22 cellular contexts compared by ENCODE assay signal in genomic region chr18:56451188-56451587, GRCh38.
"Had no signal": no experiment of that assay in that cellular context is flagged by ENCODE, and none has a peak within 500 bp of the region (broad histone marks: within the 10 kb centered on the region; RNA-seq: fewer than 3 reads in every experiment).

No MANE protein-coding gene starts in this region.

- H3K36me3 Mint-ChIP-seq: activated naive CD8-positive, alpha-beta T cell; natural killer cell treated with Interleukin-12 subunit alpha and Interleukin-12 subunit beta and Interleukin-15 and Interleukin-18, amount 100 ng/mL, for 72 hours had no signal

- H3K27ac ChIP-seq: body of pancreas, gastroesophageal sphincter, left lung, lower lobe of right lung, suprapubic skin, tibial artery had no signal

- H3K4me1 ChIP-seq: body of pancreas, lower lobe of right lung, tibial artery had no signal

- H3K36me3 ChIP-seq: gastroesophageal sphincter, left lung, lower lobe of right lung, suprapubic skin, tibial artery had no signal

- H3K27me3 ChIP-seq: body of pancreas, gastroesophageal sphincter, left lung, suprapubic skin, tibial artery had no signal

- H3K4me1 Mint-ChIP-seq: T-helper 17 cell had no signal

- H3K4me3 Mint-ChIP-seq: activated naive CD8-positive, alpha-beta T cell; natural killer cell treated with Interleukin-12 subunit alpha and Interleukin-12 subunit beta and Interleukin-15 and Interleukin-18, amount 100 ng/mL, for 72 hours; T-helper 17 cell had no signal

- H3K27ac Mint-ChIP-seq: activated naive CD8-positive, alpha-beta T cell; natural killer cell treated with Interleukin-12 subunit alpha and Interleukin-12 subunit beta and Interleukin-15 and Interleukin-18, amount 100 ng/mL, for 72 hours; T-helper 17 cell had no signal

- H3K9me3 ChIP-seq: body of pancreas, gastroesophageal sphincter, left lung, lower lobe of right lung, mucosa of descending colon, suprapubic skin, tibial artery had no signal

- H3K27me3 Mint-ChIP-seq: activated naive CD8-positive, alpha-beta T cell had no signal

- H3K4me3 ChIP-seq: body of pancreas, gastroesophageal sphincter, left lung, lower lobe of right lung, mucosa of descending colon, suprapubic skin, tibial artery had no signal

- ATAC-seq: body of pancreas; gastroesophageal sphincter; left lung; lower lobe of right lung; mucosa of descending colon; natural killer cell treated with Interleukin-12 subunit alpha and Interleukin-12 subunit beta and Interleukin-15 and Interleukin-18, amount 100 ng/mL, for 72 hours; right cardiac atrium; SK-N-SH treated with all-trans-retinoic acid at 6 μM for 48 hours; T-helper 17 cell had no signal

- DNase-seq: activated CD4-positive, alpha-beta T cell treated with anti-CD3 and anti-CD28 coated beads for 1 hour; activated effector memory CD4-positive, alpha-beta T cell treated with Interleukin-2 at 50 U/mL for 16 hours; activated naive CD4-positive, alpha-beta T cell treated with Interleukin-2 at 50 U/mL for 16 hours; anterior cingulate cortex; body of pancreas; central memory CD4-positive, alpha-beta T cell; head of caudate nucleus; hippocampal formation; kidney; left lung; lower lobe of right lung; mucosa of descending colon; right cardiac atrium; stimulated activated naive CD4-positive, alpha-beta T cell; T-helper 17 cell; T1000; tibial artery had no signal
